Comparison of ENCODE assay signal across 23 cellular contexts in genomic region chr12:77362871-77363270, GRCh38.
"Had no signal": no experiment of that assay in that cellular context is flagged by ENCODE, and none has a peak within 500 bp of the region (broad histone marks: within the 10 kb centered on the region; RNA-seq: fewer than 3 reads in every experiment).

No MANE protein-coding gene starts in this region.

- H3K27ac Mint-ChIP-seq: activated CD4-positive, alpha-beta T cell treated with anti-CD3 and anti-CD28 coated beads, Interleukin-2, amount 10 ng/mL, durations not matched to agents 7 days and 5 days; activated CD8-positive, alpha-beta T cell treated with anti-CD3 and anti-CD28 coated beads for 36 hours; activated naive CD8-positive, alpha-beta T cell; activated T-helper 1 cell treated with anti-CD3 and anti-CD28 coated beads, Interleukin-12 subunit alpha, Interleukin-12 subunit beta, Interleukin-2, Interleukin-4 antibody, amounts not matched to agents 30 ng/mL and 10 ng/mL and 1 ng/mL, durations not matched to agents 14 hours and 24 hours and 36 hours; endodermal cell; naive thymus-derived CD8-positive, alpha-beta T cell had no signal

- H3K9me3 ChIP-seq: colonic mucosa, esophagus squamous epithelium, gastrocnemius medialis, lower lobe of right lung, neutrophil, pancreas, right atrium auricular region, spleen, upper lobe of left lung had no signal

- H3K27me3 ChIP-seq: colonic mucosa, esophagus squamous epithelium, gastrocnemius medialis, neutrophil, pancreas, right atrium auricular region, spleen, upper lobe of left lung had no signal

- H3K9me3 Mint-ChIP-seq: activated CD4-positive, alpha-beta T cell treated with anti-CD3 and anti-CD28 coated beads, Interleukin-2, amount 10 ng/mL, durations not matched to agents 7 days and 5 days; activated CD8-positive, alpha-beta T cell treated with anti-CD3 and anti-CD28 coated beads for 36 hours; activated T-helper 1 cell treated with anti-CD3 and anti-CD28 coated beads, Interleukin-12 subunit alpha, Interleukin-12 subunit beta, Interleukin-2, Interleukin-4 antibody, amounts not matched to agents 30 ng/mL and 10 ng/mL and 1 ng/mL, durations not matched to agents 14 hours and 24 hours and 36 hours; endodermal cell had no signal

- H3K4me3 Mint-ChIP-seq: activated CD4-positive, alpha-beta T cell treated with anti-CD3 and anti-CD28 coated beads, Interleukin-2, amount 10 ng/mL, durations not matched to agents 7 days and 5 days; activated CD8-positive, alpha-beta T cell treated with anti-CD3 and anti-CD28 coated beads for 36 hours; activated naive CD8-positive, alpha-beta T cell; activated T-helper 1 cell treated with anti-CD3 and anti-CD28 coated beads, Interleukin-12 subunit alpha, Interleukin-12 subunit beta, Interleukin-2, Interleukin-4 antibody, amounts not matched to agents 30 ng/mL and 10 ng/mL and 1 ng/mL, durations not matched to agents 14 hours and 24 hours and 36 hours; endodermal cell; naive thymus-derived CD8-positive, alpha-beta T cell had no signal

- H3K36me3 ChIP-seq: colonic mucosa, esophagus squamous epithelium, gastrocnemius medialis, lower lobe of right lung, neutrophil, pancreas, right atrium auricular region, spleen, upper lobe of left lung had no signal

- H3K27me3 Mint-ChIP-seq: activated CD4-positive, alpha-beta T cell treated with anti-CD3 and anti-CD28 coated beads, Interleukin-2, amount 10 ng/mL, durations not matched to agents 7 days and 5 days; activated CD8-positive, alpha-beta T cell treated with anti-CD3 and anti-CD28 coated beads for 36 hours; activated naive CD8-positive, alpha-beta T cell; naive thymus-derived CD8-positive, alpha-beta T cell had no signal

- H3K27ac ChIP-seq: colonic mucosa, esophagus squamous epithelium, gastrocnemius medialis, lower lobe of right lung, neutrophil, pancreas, psoas muscle, right atrium auricular region, spleen, upper lobe of left lung had no signal

- H3K4me3 ChIP-seq: colonic mucosa, esophagus squamous epithelium, gastrocnemius medialis, lower lobe of right lung, pancreas, psoas muscle, right atrium auricular region, spleen, upper lobe of left lung had no signal

- ATAC-seq: activated CD4-positive, CD25-positive, alpha-beta regulatory T cell treated with anti-CD3 and anti-CD28 coated beads, Interleukin-2, amount 50 U/mL, for 24 hours; activated CD8-positive, alpha-beta T cell treated with anti-CD3 and anti-CD28 coated beads for 36 hours; gastrocnemius medialis; left lobe of liver; lower lobe of right lung; naive thymus-derived CD8-positive, alpha-beta T cell; pancreas; psoas muscle had no signal

- H3K4me1 Mint-ChIP-seq: activated CD4-positive, alpha-beta T cell treated with anti-CD3 and anti-CD28 coated beads, Interleukin-2, amount 10 ng/mL, durations not matched to agents 7 days and 5 days; naive thymus-derived CD8-positive, alpha-beta T cell had no signal

- H3K4me1 ChIP-seq: colonic mucosa, esophagus squamous epithelium, gastrocnemius medialis, lower lobe of right lung, pancreas, psoas muscle, right atrium auricular region, spleen, upper lobe of left lung had no signal

- DNase-seq: activated CD4-positive, alpha-beta T cell treated with anti-CD3 and anti-CD28 coated beads, Interleukin-2, amount 10 ng/mL, durations not matched to agents 7 days and 5 days; activated CD8-positive, alpha-beta T cell treated with anti-CD3 and anti-CD28 coated beads for 36 hours; colonic mucosa; endodermal cell; esophagus squamous epithelium; gastrocnemius medialis; head of caudate nucleus; kidney; lower lobe of right lung; mesendoderm; naive thymus-derived CD8-positive, alpha-beta T cell; pancreas; psoas muscle; spleen; stimulated activated CD4-positive, alpha-beta T cell treated with anti-CD3 and anti-CD28 coated beads, Interleukin-4, amount 100 ng/mL, for 1 hour; stimulated activated naive CD4-positive, alpha-beta T cell; upper lobe of left lung had no signal

- H3K36me3 Mint-ChIP-seq: activated naive CD8-positive, alpha-beta T cell; naive thymus-derived CD8-positive, alpha-beta T cell had no signal
